In the genomic region with DNA sequence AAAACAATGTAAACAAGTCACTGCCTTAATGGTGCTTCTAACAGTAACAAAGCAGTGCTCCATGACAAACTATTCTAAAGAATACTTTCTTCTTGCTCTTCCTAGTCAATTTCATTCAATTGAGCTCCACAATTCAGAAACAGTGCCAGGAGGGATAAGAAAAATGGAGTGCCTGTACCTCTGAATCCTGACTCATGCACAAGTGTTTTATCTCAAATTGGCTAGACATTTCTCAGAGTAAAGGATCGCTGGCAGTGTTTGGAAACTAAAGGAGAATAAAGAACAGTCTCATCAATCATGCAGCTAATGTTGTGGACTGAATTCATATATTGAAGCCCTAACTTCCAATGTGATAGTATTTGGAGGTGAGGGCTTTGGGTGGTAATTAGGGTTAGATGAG, we compare ENCODE assay signal across 21 cellular contexts.
"Had no signal": no experiment of that assay in that cellular context is flagged by ENCODE, and none has a peak within 500 bp of the region (broad histone marks: within the 10 kb centered on the region; RNA-seq: fewer than 3 reads in every experiment).

No MANE protein-coding gene starts in this region.

- H3K4me3 ChIP-seq: coronary artery, dorsolateral prefrontal cortex, esophagus muscularis mucosa, gastrocnemius medialis, heart right ventricle, left lung, lower lobe of right lung, mucosa of descending colon had no signal

- DNase-seq: dermis blood vessel endothelial cell; dorsolateral prefrontal cortex; effector CD4-positive, alpha-beta T cell; effector memory CD4-positive, alpha-beta T cell; foreskin fibroblast; foreskin melanocyte; gastrocnemius medialis; glutamatergic neuron; head of caudate nucleus; heart right ventricle; hippocampal formation; left cardiac atrium; left lung; left ventricle myocardium superior; lower lobe of right lung; mesenchymal stem cell; mucosa of descending colon; naive B cell; naive thymus-derived CD8-positive, alpha-beta T cell had no signal
